Comparison of ENCODE assay signal across 1 cellular context in the genomic region with DNA sequence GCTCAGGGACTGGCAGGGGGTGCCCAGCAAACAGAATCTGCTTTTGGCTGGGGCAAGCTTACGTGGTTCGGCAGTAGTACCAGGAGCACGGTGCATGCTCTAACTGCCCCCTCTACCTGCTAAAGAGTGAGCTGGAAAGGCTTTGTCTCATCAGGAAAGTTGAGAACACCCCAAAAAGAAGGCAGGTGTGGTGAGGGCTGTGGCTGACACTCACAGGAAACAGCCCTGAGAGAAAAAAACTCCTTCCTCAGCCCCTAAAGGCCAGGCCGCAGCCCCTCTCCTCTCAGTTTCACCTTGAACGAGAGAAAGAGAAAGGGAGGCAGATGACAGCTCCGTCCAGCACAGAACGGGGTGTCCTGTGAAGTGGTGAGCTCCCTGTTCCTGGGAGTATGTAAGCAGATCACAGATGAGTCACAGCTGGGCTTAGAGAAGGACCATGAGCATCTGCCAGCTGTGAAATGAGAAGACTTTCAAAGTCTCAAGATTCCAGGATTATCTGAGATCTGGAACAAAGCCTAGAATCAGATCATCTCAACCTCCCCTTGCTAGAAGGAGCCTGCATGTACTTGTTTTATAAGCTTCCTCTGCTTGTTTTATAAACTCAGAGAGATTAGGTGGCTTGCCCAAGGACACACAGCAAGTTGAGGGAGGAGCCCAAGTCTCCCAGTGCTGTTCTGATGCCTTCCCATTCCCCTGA.
TF ChIP-seq lines count a peak whose summit lies in the region.

No MANE protein-coding gene starts in this region.

TF ChIP-seq in IMR-90, 13 proteins besides CTCF, POLR2A, EP300 and RAD21:
- TF ChIP-seq SMC3 (IDR thresholded peaks at IDR 0.05; ENCODE audit: low read depth, low read length) (no peak), BHLHE40 (IDR thresholded peaks at IDR 0.05; ENCODE audit: low read depth, low read length) (no peak), MAZ (IDR thresholded peaks at IDR 0.05; ENCODE audit: borderline replicate concordance, low read depth, low read length) (no peak), RFX5 (IDR thresholded peaks at IDR 0.05; ENCODE audit: low read depth, low read length) (no peak), RCOR1 (IDR thresholded peaks at IDR 0.05; ENCODE audit: insufficient replicate concordance, low read length) (no peak), MXI1 (IDR thresholded peaks at IDR 0.05; ENCODE audit: borderline replicate concordance, low read depth, low read length) (no peak), CHD1 (IDR thresholded peaks at IDR 0.05; ENCODE audit: low read depth, low read length) (no peak), FOS (IDR thresholded peaks at IDR 0.05; ENCODE audit: low read depth, low read length) (no peak), CEBPB (IDR thresholded peaks at IDR 0.05; ENCODE audit: low read depth, low read length) (no peak), NFE2L2 (IDR thresholded peaks at IDR 0.05; ENCODE audit: low read depth, low read length) (no peak), MAFK (IDR thresholded peaks at IDR 0.05; ENCODE audit: low read depth, low read length) (no peak), USF2 (IDR thresholded peaks at IDR 0.05; ENCODE audit: low read depth, low read length) (no peak)
- TF ChIP-seq, protein P1, sequence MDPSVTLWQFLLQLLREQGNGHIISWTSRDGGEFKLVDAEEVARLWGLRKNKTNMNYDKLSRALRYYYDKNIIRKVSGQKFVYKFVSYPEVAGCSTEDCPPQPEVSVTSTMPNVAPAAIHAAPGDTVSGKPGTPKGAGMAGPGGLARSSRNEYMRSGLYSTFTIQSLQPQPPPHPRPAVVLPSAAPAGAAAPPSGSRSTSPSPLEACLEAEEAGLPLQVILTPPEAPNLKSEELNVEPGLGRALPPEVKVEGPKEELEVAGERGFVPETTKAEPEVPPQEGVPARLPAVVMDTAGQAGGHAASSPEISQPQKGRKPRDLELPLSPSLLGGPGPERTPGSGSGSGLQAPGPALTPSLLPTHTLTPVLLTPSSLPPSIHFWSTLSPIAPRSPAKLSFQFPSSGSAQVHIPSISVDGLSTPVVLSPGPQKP (IDR thresholded peaks at IDR 0.05; ENCODE audit: borderline replicate concordance, low read depth, low read length) = no peak
